In the genomic region with DNA sequence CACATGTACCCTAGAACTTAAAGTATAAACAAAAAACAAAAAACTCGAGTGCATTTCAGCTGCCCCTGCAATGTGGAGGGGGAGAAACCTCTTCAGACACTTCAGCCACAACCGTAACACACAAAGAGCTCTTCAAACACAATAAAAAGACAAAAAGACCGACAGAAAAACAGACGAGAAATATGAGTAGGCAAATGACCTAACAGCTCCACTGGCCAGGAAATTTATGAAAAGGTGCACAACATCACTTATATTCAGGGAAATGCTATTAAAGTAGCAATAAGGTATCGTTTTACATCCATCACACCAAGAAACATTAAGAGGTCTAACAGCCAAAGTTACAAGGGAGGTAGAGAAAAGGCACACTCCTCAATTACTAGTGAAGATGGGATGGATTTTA, we compare ENCODE assay signal across 14 cellular contexts.
"Had no signal": no experiment of that assay in that cellular context is flagged by ENCODE, and none has a peak within 500 bp of the region (broad histone marks: within the 10 kb centered on the region; RNA-seq: fewer than 3 reads in every experiment).

No MANE protein-coding gene starts in this region.

- DNase-seq: activated CD4-positive, alpha-beta T cell treated with anti-CD3 and anti-CD28 coated beads, Interleukin-2, amount 50 U/mL, for 48 hours; activated T-cell treated with anti-CD3 and anti-CD28 coated beads, Interleukin-2, amount 50 U/mL, for 1 hour; adrenal gland; endodermal cell; gastrocnemius medialis; heart left ventricle; lower lobe of right lung; ovary; stimulated activated naive CD8-positive, alpha-beta T cell treated with anti-CD3 and anti-CD28 coated beads, Interleukin-15, Interleukin-2, amounts not matched to agents 100 U/mL and 50 U/mL, for 24 hours; trophoblast cell; WERI-Rb-1 had no signal

- ATAC-seq: gastrocnemius medialis; heart left ventricle; lower lobe of right lung; sciatic nerve; stimulated activated naive CD8-positive, alpha-beta T cell treated with anti-CD3 and anti-CD28 coated beads, Interleukin-15, Interleukin-2, amounts not matched to agents 100 U/mL and 50 U/mL, for 24 hours had no signal

- H3K27me3 Mint-ChIP-seq: activated naive CD4-positive, alpha-beta T cell treated with anti-CD3 and anti-CD28 coated beads, Interleukin-2, amount 50 U/mL, for 24 hours had no signal

- H3K9me3 Mint-ChIP-seq: activated naive CD4-positive, alpha-beta T cell treated with anti-CD3 and anti-CD28 coated beads, Interleukin-2, amount 50 U/mL, for 24 hours; endodermal cell had no signal

- H3K27ac Mint-ChIP-seq: activated naive CD4-positive, alpha-beta T cell treated with anti-CD3 and anti-CD28 coated beads, Interleukin-2, amount 50 U/mL, for 24 hours; endodermal cell; mesothelial cell of epicardium had no signal

- H3K4me3 Mint-ChIP-seq: activated naive CD4-positive, alpha-beta T cell treated with anti-CD3 and anti-CD28 coated beads, Interleukin-2, amount 50 U/mL, for 24 hours; endodermal cell; mesothelial cell of epicardium had no signal
